Comparison of ENCODE assay signal across 18 cellular contexts in the genomic region with DNA sequence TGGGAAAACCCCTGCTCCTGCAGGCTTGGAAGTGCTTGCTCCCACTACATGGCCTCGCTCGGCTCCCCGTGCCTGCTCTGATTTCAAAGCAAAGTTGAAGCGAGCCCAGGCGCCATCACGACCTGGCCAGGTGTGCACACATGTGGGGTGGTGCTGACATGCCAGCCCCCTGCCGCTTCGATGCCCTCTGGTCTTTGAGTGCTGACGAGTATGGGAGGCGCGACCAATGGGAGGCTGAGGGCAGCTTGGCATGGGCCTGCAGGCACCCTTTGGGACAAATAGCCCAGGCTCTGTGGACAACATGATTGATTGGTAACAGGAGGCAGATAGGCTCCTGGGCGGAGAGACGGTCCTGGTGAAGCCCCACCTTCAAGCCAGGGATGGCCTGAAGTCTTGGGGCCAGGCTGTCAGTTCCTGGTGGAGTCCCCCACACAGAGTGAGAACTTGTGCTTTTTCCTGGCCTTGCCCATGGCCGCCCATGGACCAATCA.
"Had no signal": no experiment of that assay in that cellular context is flagged by ENCODE, and none has a peak within 500 bp of the region (broad histone marks: within the 10 kb centered on the region; RNA-seq: fewer than 3 reads in every experiment).

No MANE protein-coding gene starts in this region.

- H3K4me3 ChIP-seq: adrenal gland, ascending aorta, dorsolateral prefrontal cortex, esophagus muscularis mucosa, transverse colon had no signal

- H3K9me3 Mint-ChIP-seq: nephron progenitor cell had no signal

- H3K4me1 Mint-ChIP-seq: nephron progenitor cell had no signal

- H3K4me3 Mint-ChIP-seq: activated naive CD8-positive, alpha-beta T cell; nephron progenitor cell had no signal

- H3K36me3 ChIP-seq: adrenal gland, ascending aorta, brain microvascular endothelial cell, esophagus muscularis mucosa, transverse colon had no signal

- DNase-seq: activated naive CD4-positive, alpha-beta T cell; activated T-cell treated with anti-CD3 and anti-CD28 coated beads, Interleukin-2, amount 50 U/mL, for 1 hour; adrenal gland; brain microvascular endothelial cell; central memory CD4-positive, alpha-beta T cell; dorsolateral prefrontal cortex; glutamatergic neuron; hippocampal formation; mesenchymal stem cell; nephron progenitor cell; nucleus accumbens; stimulated activated CD4-positive, alpha-beta T cell treated with anti-CD3 and anti-CD28 coated beads, Interleukin-12 subunit alpha, Interleukin-12 subunit beta, amount 100 ng/mL, for 4 hours; stimulated activated CD4-positive, alpha-beta T cell treated with anti-CD3 and anti-CD28 coated beads, Interleukin-4, amount 100 ng/mL, for 4 hours; T-helper 9 cell; transverse colon had no signal

- H3K27ac Mint-ChIP-seq: activated naive CD8-positive, alpha-beta T cell; nephron progenitor cell had no signal

- H3K27ac ChIP-seq: adrenal gland, ascending aorta, brain microvascular endothelial cell, dorsolateral prefrontal cortex, esophagus muscularis mucosa, transverse colon had no signal

- H3K27me3 ChIP-seq: adrenal gland, ascending aorta, brain microvascular endothelial cell, dorsolateral prefrontal cortex, esophagus muscularis mucosa, transverse colon had no signal

- H3K4me1 ChIP-seq: adrenal gland, ascending aorta, esophagus muscularis mucosa, transverse colon had no signal

- H3K9me3 ChIP-seq: adrenal gland, ascending aorta, transverse colon had no signal

- H3K36me3 Mint-ChIP-seq: activated naive CD8-positive, alpha-beta T cell had no signal

- H3K27me3 Mint-ChIP-seq: activated naive CD8-positive, alpha-beta T cell had no signal
